In genomic region chr5:78755822-78756429, GRCh38 we compare ENCODE assay signal across 22 cellular contexts.
DNase-seq lines count a peak whose midpoint lies in the region; ATAC-seq and TF ChIP-seq lines count a peak whose summit lies in the region.
"Had no signal": no experiment of that assay in that cellular context is flagged by ENCODE, and none has a peak within 500 bp of the region (broad histone marks: within the 10 kb centered on the region; RNA-seq: fewer than 3 reads in every experiment).

No MANE protein-coding gene starts in this region.

- H3K36me3 Mint-ChIP-seq in Caco-2 (ENCODE audit: insufficient read depth, unreplicated experiment) (no peaks in the 10 kb centered on the region), nephron progenitor cell (ENCODE audit: low read depth) (no peaks in the 10 kb centered on the region)
- H3K36me3 Mint-ChIP-seq: activated CD4-positive, alpha-beta memory T cell treated with anti-CD3 and anti-CD28 coated beads for 36 hours; WTC11 had no signal

- H3K27me3 Mint-ChIP-seq in Caco-2 (ENCODE audit: insufficient read depth, unreplicated experiment) (no peaks in the 10 kb centered on the region), nephron progenitor cell (ENCODE audit: low read depth, poor library complexity) (no peaks in the 10 kb centered on the region)

- H3K36me3 ChIP-seq in Caco-2 (ENCODE audit: control insufficient read depth, insufficient read depth, low read length) (no peaks in the 10 kb centered on the region), colonic mucosa (no peaks in the 10 kb centered on the region), adrenal gland (replicated peaks in 1 of 2) (no peaks in the 10 kb centered on the region)
- H3K36me3 ChIP-seq: BE2C, HAP-1, right atrium auricular region had no signal

- intact Hi-C loops in Caco-2 (cut with micrococcal nuclease; ENCODE audit: unreplicated experiment) (loop anchor here (5.0 kb wide), 1 partner anchor 36 kb away; no protein-coding TSS in a partner anchor), colonic mucosa (cut with DNase I) (no loop called here), adrenal gland (cut with DNase I) (no loop called here)

- CTCF ChIA-PET in Caco-2 (lab: Charles Lee), result no interaction called here

- DNase-seq in Caco-2, result no peak
- DNase-seq in LHCN-M2 (ENCODE audit: low read depth), result peak; percentile 29
- peak; percentile 26 for DNase-seq in astrocyte of the hippocampus (ENCODE audit: low read depth, low spot score)
- peak; percentile 13 for DNase-seq in nephron progenitor cell
- no peak for DNase-seq in colonic mucosa
- DNase-seq in adrenal gland, result no peak
- DNase-seq: activated CD4-positive, alpha-beta memory T cell treated with anti-CD3 and anti-CD28 coated beads for 36 hours; activated naive CD4-positive, alpha-beta T cell; activated T-cell treated with anti-CD3 and anti-CD28 coated beads for 4 hours; BE2C; endodermal cell; NCI-H510A treated with DMSO at 0.1 percent for 48 hours; stimulated activated CD4-positive, alpha-beta T cell treated with anti-CD3 and anti-CD28 coated beads, Interleukin-15, amount 100 ng/mL, for 24 hours; testis had no signal

- H3K9me3 ChIP-seq in Caco-2, result no peaks in the 10 kb centered on the region
- H3K9me3 ChIP-seq in colonic mucosa, result no peaks in the 10 kb centered on the region
- H3K9me3 ChIP-seq in adrenal gland (replicated peaks in 1 of 3), result no peaks in the 10 kb centered on the region
- H3K9me3 ChIP-seq: BE2C, HAP-1, right atrium auricular region, testis had no signal

- no peak for ATAC-seq in HG02571 (IDR thresholded peaks at IDR 0.05; ENCODE audit: unreplicated experiment)
- ATAC-seq: Right ventricle myocardium inferior, WTC11 had no signal

- H3K9me3 Mint-ChIP-seq in Caco-2 (ENCODE audit: unreplicated experiment) (peaks cover 9% of the 10 kb centered on the region), nephron progenitor cell (no peaks in the 10 kb centered on the region)
- H3K9me3 Mint-ChIP-seq: activated CD4-positive, alpha-beta memory T cell treated with anti-CD3 and anti-CD28 coated beads for 36 hours; endodermal cell; T-helper 1 cell treated with Interleukin-12 subunit alpha and Interleukin-12 subunit beta and Interleukin-4 antibody, amounts not matched to agents 30 μg/mL and 1 μg/mL, for 36 hours; WTC11 had no signal

- TF ChIP-seq CTCF in Caco-2 (IDR thresholded peaks at IDR 0.05; ENCODE audit: insufficient read depth in 1 of 2, low read depth in 1 of 2, low read length in 1 of 2, severe bottlenecking in 1 of 2, unreplicated experiment in 1 of 2) (no peak), nephron progenitor cell (IDR thresholded peaks at IDR 0.05) (no peak), colonic mucosa (IDR thresholded peaks at IDR 0.05) (no peak), adrenal gland (IDR thresholded peaks at IDR 0.05) (no peak)

- TF ChIP-seq POLR2A in adrenal gland (IDR thresholded peaks at IDR 0.05), result no peak

- BruUV-seq in Caco-2 (replicated peaks; lab: Mats Ljungman, UMichigan), result no TSS peak

- WGBS in adrenal gland, 4 donors, result 59 to 79% (median 68%) methylated on average over 2 of the region's 2 CpGs

- H3K4me3 Mint-ChIP-seq in Caco-2 (ENCODE audit: unreplicated experiment), result no peak overlapping the region
- H3K4me3 Mint-ChIP-seq in nephron progenitor cell, result no peak overlapping the region
- H3K4me3 Mint-ChIP-seq: activated CD4-positive, alpha-beta memory T cell treated with anti-CD3 and anti-CD28 coated beads for 36 hours; endodermal cell; T-helper 1 cell treated with Interleukin-12 subunit alpha and Interleukin-12 subunit beta and Interleukin-4 antibody, amounts not matched to agents 30 μg/mL and 1 μg/mL, for 36 hours; WTC11 had no signal

- peaks cover 28% of the 10 kb centered on the region for H3K4me1 ChIP-seq in Caco-2
- no peaks in the 10 kb centered on the region for H3K4me1 ChIP-seq in colonic mucosa
- H3K4me1 ChIP-seq in adrenal gland (replicated peaks in 1 of 2), result peaks cover 4 to 16% of the 10 kb centered on the region in 2 donors
- H3K4me1 ChIP-seq: HAP-1, right atrium auricular region, testis had no signal

- H3K4me1 Mint-ChIP-seq in Caco-2 (ENCODE audit: low read depth, unreplicated experiment) (peaks cover 26% of the 10 kb centered on the region), nephron progenitor cell (peaks cover 8% of the 10 kb centered on the region)

- no peak overlapping the region for H3K9ac ChIP-seq in colonic mucosa (ENCODE audit: low read depth in 2 of 2, low read length in 2 of 2)

- peak overlapping the region; percentile 29 for H3K27ac Mint-ChIP-seq in Caco-2 (ENCODE audit: unreplicated experiment)
- H3K27ac Mint-ChIP-seq in nephron progenitor cell, result no peak overlapping the region
- H3K27ac Mint-ChIP-seq: activated CD4-positive, alpha-beta memory T cell treated with anti-CD3 and anti-CD28 coated beads for 36 hours; endodermal cell; T-helper 1 cell treated with Interleukin-12 subunit alpha and Interleukin-12 subunit beta and Interleukin-4 antibody, amounts not matched to agents 30 μg/mL and 1 μg/mL, for 36 hours; WTC11 had no signal

- H3K27ac ChIP-seq in colonic mucosa, result no peak overlapping the region
- no peak overlapping the region for H3K27ac ChIP-seq in adrenal gland
- H3K27ac ChIP-seq: right atrium auricular region, testis had no signal

- no peak overlapping the region for H3K4me3 ChIP-seq in Caco-2 (ENCODE audit: low read depth, low read length)
- H3K4me3 ChIP-seq in colonic mucosa, result no peak overlapping the region
- H3K4me3 ChIP-seq in adrenal gland, result no peak overlapping the region
- H3K4me3 ChIP-seq: HAP-1, hepatocyte, lung, right atrium auricular region, testis had no signal

- POLR2A ChIA-PET in Caco-2 (lab: Charles Lee), result no interaction called here

- H3K27me3 ChIP-seq in Caco-2 (replicated peaks; ENCODE audit: control insufficient read depth, insufficient read depth, low read length), result no peaks in the 10 kb centered on the region; the same call in 1 of the 2 replicates
- no peaks in the 10 kb centered on the region for H3K27me3 ChIP-seq in colonic mucosa
- H3K27me3 ChIP-seq in adrenal gland, result no peaks in the 10 kb centered on the region
- H3K27me3 ChIP-seq: BE2C, hepatocyte, right atrium auricular region, testis had no signal

Comparison
In these comparisons a context has a peak if more than half of its experiments do, and no peak if none do; other contexts are left out.
1. DNase-seq: peak in LHCN-M2 (single experiment), astrocyte of the hippocampus (single experiment) and nephron progenitor cell (single experiment); none in Caco-2 (0 of 2), colonic mucosa (single experiment) and adrenal gland (0 of 7).